In genomic region chr2:149329470-149330126, GRCh38 we compare ENCODE assay signal across 8 cellular contexts. TPM values are rescaled to one million over a fixed set of nuclear protein-coding genes. Genes with fewer than 3 reads are reported as not detected.
DNase-seq lines count a peak whose midpoint lies in the region; ATAC-seq, FAIRE-seq and TF ChIP-seq lines count a peak whose summit lies in the region.

No MANE protein-coding gene starts in this region.

- H3K9me2 ChIP-seq in MM.1S (replicated peaks; ENCODE audit: insufficient read depth, low read length) = no peaks in the 10 kb centered on the region

- no peaks in the 10 kb centered on the region for H3K27me3 ChIP-seq in MM.1S (replicated peaks; ENCODE audit: insufficient read depth, low read length)
- H3K27me3 ChIP-seq in pancreas = no peaks in the 10 kb centered on the region

- no peaks in the 10 kb centered on the region for H3K36me3 Mint-ChIP-seq in activated CD8-positive, alpha-beta T cell treated with anti-CD3 and anti-CD28 coated beads for 36 hours (ENCODE audit: low read depth)
- peaks cover 6% of the 10 kb centered on the region for H3K36me3 Mint-ChIP-seq in glutamatergic neuron (ENCODE audit: unreplicated experiment)
- no peaks in the 10 kb centered on the region for H3K36me3 Mint-ChIP-seq in activated T-helper 2 cell treated with anti-CD3 and anti-CD28 coated beads, Interferon-gamma antibody, Interleukin-2, Interleukin-4, amounts not matched to agents 10 μg/mL and 5 μg/mL and 100 μg/mL, durations not matched to agents 14 hours and 24 hours and 36 hours (ENCODE audit: low read depth)

- intact Hi-C loops in activated CD8-positive, alpha-beta T cell treated with anti-CD3 and anti-CD28 coated beads for 36 hours (cut with micrococcal nuclease) = no loop called here
- intact Hi-C loops in pancreas (cut with DNase I) = no loop called here
- intact Hi-C loops in activated T-helper 2 cell treated with anti-CD3 and anti-CD28 coated beads, Interferon-gamma antibody, Interleukin-2, Interleukin-4, amounts not matched to agents 10 μg/mL and 5 μg/mL and 100 μg/mL, durations not matched to agents 14 hours and 24 hours and 36 hours (cut with micrococcal nuclease) = no loop called here

- H3K27ac ChIP-seq in MM.1S (ENCODE audit: low read length) (no peak overlapping the region), pancreas (peak overlapping the region; percentile 77 to 87 (median 81))

- peak overlapping the region; percentile 83 for H2AFZ ChIP-seq in MM.1S (ENCODE audit: low read length)

- peaks cover 48% of the 10 kb centered on the region for H3K27me3 Mint-ChIP-seq in activated CD8-positive, alpha-beta T cell treated with anti-CD3 and anti-CD28 coated beads for 36 hours
- H3K27me3 Mint-ChIP-seq in glutamatergic neuron (ENCODE audit: unreplicated experiment) = peaks cover 6% of the 10 kb centered on the region
- H3K27me3 Mint-ChIP-seq in activated T-helper 2 cell treated with anti-CD3 and anti-CD28 coated beads, Interferon-gamma antibody, Interleukin-2, Interleukin-4, amounts not matched to agents 10 μg/mL and 5 μg/mL and 100 μg/mL, durations not matched to agents 14 hours and 24 hours and 36 hours (ENCODE audit: low read depth) = peaks cover 53% of the 10 kb centered on the region

- H3K9me3 Mint-ChIP-seq in activated CD8-positive, alpha-beta T cell treated with anti-CD3 and anti-CD28 coated beads for 36 hours = no peaks in the 10 kb centered on the region
- peaks cover 3% of the 10 kb centered on the region for H3K9me3 Mint-ChIP-seq in glutamatergic neuron (ENCODE audit: unreplicated experiment)
- H3K9me3 Mint-ChIP-seq in activated T-helper 2 cell treated with anti-CD3 and anti-CD28 coated beads, Interferon-gamma antibody, Interleukin-2, Interleukin-4, amounts not matched to agents 10 μg/mL and 5 μg/mL and 100 μg/mL, durations not matched to agents 14 hours and 24 hours and 36 hours = no peaks in the 10 kb centered on the region

- POLR2A ChIA-PET in activated CD8-positive, alpha-beta T cell treated with anti-CD3 and anti-CD28 coated beads for 36 hours (lab: Charles Lee) = no interaction called here

- ATAC-seq in activated CD8-positive, alpha-beta T cell treated with anti-CD3 and anti-CD28 coated beads for 36 hours = no peak
- peak; percentile 71 to 82 (median 78) for ATAC-seq in pancreas

- H3K4me1 ChIP-seq in MM.1S (ENCODE audit: low read length) (no peaks in the 10 kb centered on the region), pancreas (no peaks in the 10 kb centered on the region)

- H3K4me3 ChIP-seq in MM.1S (ENCODE audit: low read length) (peak overlapping the region; percentile 73), pancreas (peak overlapping the region; percentile 54 to 83 (median 80))

- FAIRE-seq in pancreas (lab: Jason Lieb, UNC) = no peak

- TF ChIP-seq CTCF in MM.1S (IDR thresholded peaks at IDR 0.05; ENCODE audit: low read length) = no peak
- TF ChIP-seq CTCF in activated CD8-positive, alpha-beta T cell treated with anti-CD3 and anti-CD28 coated beads for 36 hours (IDR thresholded peaks at IDR 0.05) = no peak
- no peak for TF ChIP-seq CTCF in glutamatergic neuron (IDR thresholded peaks at IDR 0.05; ENCODE audit: partially characterized antibody, unreplicated experiment)
- TF ChIP-seq CTCF in pancreas (IDR thresholded peaks at IDR 0.05) = no peak

- peak overlapping the region; percentile 20 for H3K4me3 Mint-ChIP-seq in activated CD8-positive, alpha-beta T cell treated with anti-CD3 and anti-CD28 coated beads for 36 hours
- H3K4me3 Mint-ChIP-seq in glutamatergic neuron (ENCODE audit: unreplicated experiment) = peak overlapping the region; percentile 84
- no peak overlapping the region for H3K4me3 Mint-ChIP-seq in activated T-helper 2 cell treated with anti-CD3 and anti-CD28 coated beads, Interferon-gamma antibody, Interleukin-2, Interleukin-4, amounts not matched to agents 10 μg/mL and 5 μg/mL and 100 μg/mL, durations not matched to agents 14 hours and 24 hours and 36 hours (ENCODE audit: low read depth)

- peak; percentile 6 for DNase-seq in stimulated activated CD4-positive, alpha-beta T cell treated with anti-CD3 and anti-CD28 coated beads, Interleukin-15, amount 100 ng/mL, for 24 hours
- DNase-seq in stimulated activated CD4-positive, alpha-beta T cell treated with anti-CD3 and anti-CD28 coated beads, Interleukin-2, amount 100 ng/mL, for 48 hours = no peak
- peak; percentile 13 for DNase-seq in MM.1S
- DNase-seq in activated CD8-positive, alpha-beta T cell treated with anti-CD3 and anti-CD28 coated beads for 36 hours = no peak
- DNase-seq in glutamatergic neuron = peak; percentile 70
- peak; percentile 70 to 83 (median 72) for DNase-seq in pancreas
- no peak for DNase-seq in activated T-helper 2 cell treated with anti-CD3 and anti-CD28 coated beads, Interferon-gamma antibody, Interleukin-2, Interleukin-4, amounts not matched to agents 10 μg/mL and 5 μg/mL and 100 μg/mL, durations not matched to agents 14 hours and 24 hours and 36 hours (ENCODE audit: low spot score)
- no peak for DNase-seq in mesenteric fat pad (ENCODE audit: low spot score)

- H3K27ac Mint-ChIP-seq in activated CD8-positive, alpha-beta T cell treated with anti-CD3 and anti-CD28 coated beads for 36 hours = no peak overlapping the region
- H3K27ac Mint-ChIP-seq in glutamatergic neuron (ENCODE audit: unreplicated experiment) = no peak overlapping the region
- no peak overlapping the region for H3K27ac Mint-ChIP-seq in activated T-helper 2 cell treated with anti-CD3 and anti-CD28 coated beads, Interferon-gamma antibody, Interleukin-2, Interleukin-4, amounts not matched to agents 10 μg/mL and 5 μg/mL and 100 μg/mL, durations not matched to agents 14 hours and 24 hours and 36 hours

- H3K4me2 ChIP-seq in MM.1S (ENCODE audit: low read depth, low read length) = peak overlapping the region; percentile 78

- H3K79me2 ChIP-seq in MM.1S (ENCODE audit: low read length) = no peaks in the 10 kb centered on the region

- H3K36me3 ChIP-seq in MM.1S (replicated peaks; ENCODE audit: insufficient read depth, low read length) (no peaks in the 10 kb centered on the region), pancreas (no peaks in the 10 kb centered on the region)

- peak overlapping the region; percentile 56; the same call in 1 of the 2 replicates for H3K9ac ChIP-seq in MM.1S (ENCODE audit: low read length)

- no peaks in the 10 kb centered on the region for H3K4me1 Mint-ChIP-seq in activated CD8-positive, alpha-beta T cell treated with anti-CD3 and anti-CD28 coated beads for 36 hours (ENCODE audit: low read depth)
- peaks cover 2% of the 10 kb centered on the region for H3K4me1 Mint-ChIP-seq in glutamatergic neuron (ENCODE audit: low read depth, unreplicated experiment)
- no peaks in the 10 kb centered on the region for H3K4me1 Mint-ChIP-seq in activated T-helper 2 cell treated with anti-CD3 and anti-CD28 coated beads, Interferon-gamma antibody, Interleukin-2, Interleukin-4, amounts not matched to agents 10 μg/mL and 5 μg/mL and 100 μg/mL, durations not matched to agents 14 hours and 24 hours and 36 hours (ENCODE audit: low read depth)

- no peaks in the 10 kb centered on the region for H3F3A ChIP-seq in MM.1S (ENCODE audit: insufficient read depth, low read length)

- H4K20me1 ChIP-seq in MM.1S (ENCODE audit: insufficient read depth, low read length) = no peaks in the 10 kb centered on the region

- H3K9me3 ChIP-seq in MM.1S (replicated peaks; ENCODE audit: insufficient read depth, low read length) = no peaks in the 10 kb centered on the region
- no peaks in the 10 kb centered on the region for H3K9me3 ChIP-seq in pancreas

- CTCF ChIA-PET in activated CD8-positive, alpha-beta T cell treated with anti-CD3 and anti-CD28 coated beads for 36 hours (lab: Charles Lee) = interaction anchor here (0.7 kb wide), 1 partner anchor 232 kb away, joined by 3 read pairs; no protein-coding TSS in a partner anchor

- 1 to 6% methylated on average over 27 to 32 of the region's 32 CpGs for WGBS in pancreas, 2 donors

RNA-seq across cellular contexts. Expression of gene LYPD6, which starts 0.8 kb away (rescaled TPM):
- not detected for total RNA-seq in activated CD8-positive, alpha-beta T cell treated with anti-CD3 and anti-CD28 coated beads for 36 hours
- total RNA-seq in glutamatergic neuron (ENCODE audit: unreplicated experiment) = 1.5 TPM
- 1 to 10 TPM; 1.3 to 3.1 (median 1.7) TPM for total RNA-seq in pancreas
- polyA plus RNA-seq in pancreas = 1 to 10 TPM in 1 of 2 donors, under 1 TPM in 1; 0.91 to 1.8 TPM
- not detected in 2 replicates for total RNA-seq in activated T-helper 2 cell treated with anti-CD3 and anti-CD28 coated beads, Interferon-gamma antibody, Interleukin-2, Interleukin-4, amounts not matched to agents 10 μg/mL and 5 μg/mL and 100 μg/mL, durations not matched to agents 14 hours and 24 hours and 36 hours
- total RNA-seq in mesenteric fat pad = not detected

Comparison
In these comparisons a context has a peak if more than half of its experiments do, and no peak if none do; other contexts are left out.
1. DNase-seq: peak in stimulated activated CD4-positive, alpha-beta T cell treated with anti-CD3 and anti-CD28 coated beads, Interleukin-15, amount 100 ng/mL, for 24 hours (single experiment), MM.1S (single experiment), glutamatergic neuron (single experiment) and pancreas (6 of 6); none in stimulated activated CD4-positive, alpha-beta T cell treated with anti-CD3 and anti-CD28 coated beads, Interleukin-2, amount 100 ng/mL, for 48 hours (0 of 2), activated CD8-positive, alpha-beta T cell treated with anti-CD3 and anti-CD28 coated beads for 36 hours (single experiment), activated T-helper 2 cell treated with anti-CD3 and anti-CD28 coated beads, Interferon-gamma antibody, Interleukin-2, Interleukin-4, amounts not matched to agents 10 μg/mL and 5 μg/mL and 100 μg/mL, durations not matched to agents 14 hours and 24 hours and 36 hours (single experiment) and mesenteric fat pad (single experiment).